In the genomic region with DNA sequence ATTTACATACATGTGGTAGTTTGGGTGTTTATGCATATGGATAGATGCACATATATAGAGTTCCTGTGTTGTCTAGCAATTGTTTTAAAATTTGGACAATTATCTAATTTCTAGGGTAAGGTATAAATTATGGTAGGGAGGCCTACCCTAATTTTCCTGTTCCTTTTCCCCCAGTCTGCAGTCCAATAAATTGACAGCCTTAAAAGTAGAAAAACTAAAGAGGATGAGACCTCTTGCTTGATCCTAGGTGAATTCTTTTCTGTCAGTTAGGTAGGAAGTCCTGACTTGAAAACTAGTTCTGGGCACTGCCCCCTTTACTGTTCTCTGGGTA, we compare ENCODE assay signal across 8 cellular contexts. TPM values are rescaled to one million over a fixed set of nuclear protein-coding genes. Genes with fewer than 3 reads are reported as not detected.
A peak's percentile ranks its signal among the peaks of the same experiment; 100 is the strongest.
DNase-seq lines count a peak whose midpoint lies in the region; ATAC-seq and TF ChIP-seq lines count a peak whose summit lies in the region.

No MANE protein-coding gene starts in this region.

- H3K4me3 Mint-ChIP-seq in activated CD4-positive, alpha-beta T cell treated with anti-CD3 and anti-CD28 coated beads for 36 hours = peak overlapping the region; percentile 93
- H3K4me3 Mint-ChIP-seq in activated T-helper 17 cell treated with anti-CD3 and anti-CD28 coated beads, Interleukin-2, amount 50 U/mL, for 72 hours = peak overlapping the region; percentile 93

- H3K27ac Mint-ChIP-seq in activated CD4-positive, alpha-beta T cell treated with anti-CD3 and anti-CD28 coated beads for 36 hours = peak overlapping the region; percentile 98
- peak overlapping the region; percentile 96 for H3K27ac Mint-ChIP-seq in activated T-helper 17 cell treated with anti-CD3 and anti-CD28 coated beads, Interleukin-2, amount 50 U/mL, for 72 hours

- CTCF ChIA-PET in activated CD4-positive, alpha-beta T cell treated with anti-CD3 and anti-CD28 coated beads for 36 hours (lab: Charles Lee) = interaction anchor here (1.0 to 3.6 kb wide), 7 partner anchors 10 to 358 kb away, joined by 3 to 29 read pairs (median 10); partner anchors contain the start of gene BORCS5

- TF ChIP-seq POLR2A in right lobe of liver (IDR thresholded peaks at IDR 0.05) (no peak), testis (IDR thresholded peaks at IDR 0.05) (no peak)

- DNase-seq in activated CD4-positive, alpha-beta T cell treated with anti-CD3 and anti-CD28 coated beads for 36 hours = no peak
- no peak for DNase-seq in activated CD4-positive, alpha-beta T cell treated with anti-CD3 and anti-CD28 coated beads, Interleukin-2, amount 50 U/mL, for 1 hour
- DNase-seq in right lobe of liver = no peak
- no peak for DNase-seq in testis
- no peak for DNase-seq in left lobe of liver (ENCODE audit: low spot score)
- no peak for DNase-seq in activated CD4-positive, CD25-positive, alpha-beta regulatory T cell treated with anti-CD3 and anti-CD28 coated beads, Interleukin-2, amount 50 U/mL, for 72 hours

- POLR2A ChIA-PET in activated CD4-positive, alpha-beta T cell treated with anti-CD3 and anti-CD28 coated beads for 36 hours (lab: Charles Lee) = interaction anchor here (0.6 to 3.9 kb wide), 5 partner anchors 11 to 358 kb away, joined by 3 to 37 read pairs (median 19); partner anchors contain the start of gene BORCS5

- no peaks in the 10 kb centered on the region for H3K27me3 ChIP-seq in right lobe of liver
- no peaks in the 10 kb centered on the region for H3K27me3 ChIP-seq in testis

- H3K9me3 ChIP-seq in right lobe of liver (no peaks in the 10 kb centered on the region), testis (no peaks in the 10 kb centered on the region)

- no peaks in the 10 kb centered on the region for H3K9me3 Mint-ChIP-seq in activated CD4-positive, alpha-beta T cell treated with anti-CD3 and anti-CD28 coated beads for 36 hours (ENCODE audit: low read depth)
- H3K9me3 Mint-ChIP-seq in activated T-helper 17 cell treated with anti-CD3 and anti-CD28 coated beads, Interleukin-2, amount 50 U/mL, for 72 hours = no peaks in the 10 kb centered on the region

- H3K36me3 Mint-ChIP-seq in activated CD4-positive, alpha-beta T cell treated with anti-CD3 and anti-CD28 coated beads for 36 hours (ENCODE audit: low read depth) = peaks cover 26% of the 10 kb centered on the region
- H3K36me3 Mint-ChIP-seq in activated T-helper 17 cell treated with anti-CD3 and anti-CD28 coated beads, Interleukin-2, amount 50 U/mL, for 72 hours (ENCODE audit: low read depth) = peaks cover 56% of the 10 kb centered on the region

- peak; percentile 7 for ATAC-seq in activated CD4-positive, alpha-beta T cell treated with anti-CD3 and anti-CD28 coated beads for 36 hours
- peak; percentile 36 for ATAC-seq in activated T-helper 17 cell treated with anti-CD3 and anti-CD28 coated beads, Interleukin-2, amount 50 U/mL, for 72 hours (replicated peaks)
- ATAC-seq in right lobe of liver (no peak), GM19452 (IDR thresholded peaks at IDR 0.05; ENCODE audit: unreplicated experiment) (no peak), left lobe of liver (no peak)

- intact Hi-C loops in activated CD4-positive, alpha-beta T cell treated with anti-CD3 and anti-CD28 coated beads for 36 hours (cut with DNase I, micrococcal nuclease) = loop anchor here (2.0 to 10.0 kb wide), 8 partner anchors 14 to 1990 kb away; partner anchors contain the start of genes CREBL2 (in 1 of the 2), DUSP16 (in 1 of the 2) and YBX3 (in 1 of the 2)
- intact Hi-C loops in right lobe of liver (cut with DNase I) (no loop called here), testis (cut with DNase I; ENCODE audit: low total_unique reads) (no loop called here)

- H3K4me1 ChIP-seq in right lobe of liver (peaks cover 0 to 25% (median 7%) of the 10 kb centered on the region in 4 donors), testis (peaks cover 21% of the 10 kb centered on the region)

- TF ChIP-seq CTCF in right lobe of liver (IDR thresholded peaks at IDR 0.05) = no peak
- no peak for TF ChIP-seq CTCF in testis (IDR thresholded peaks at IDR 0.05)

- H3K36me3 ChIP-seq in right lobe of liver = peaks cover 0 to 6% (median 2%) of the 10 kb centered on the region in 4 donors
- H3K36me3 ChIP-seq in testis (ENCODE audit: low read depth, missing control alignments) = no peaks in the 10 kb centered on the region

- peaks cover 43% of the 10 kb centered on the region for H3K4me1 Mint-ChIP-seq in activated CD4-positive, alpha-beta T cell treated with anti-CD3 and anti-CD28 coated beads for 36 hours
- peaks cover 31% of the 10 kb centered on the region for H3K4me1 Mint-ChIP-seq in activated T-helper 17 cell treated with anti-CD3 and anti-CD28 coated beads, Interleukin-2, amount 50 U/mL, for 72 hours

- no peaks in the 10 kb centered on the region for H3K27me3 Mint-ChIP-seq in activated CD4-positive, alpha-beta T cell treated with anti-CD3 and anti-CD28 coated beads for 36 hours
- H3K27me3 Mint-ChIP-seq in activated T-helper 17 cell treated with anti-CD3 and anti-CD28 coated beads, Interleukin-2, amount 50 U/mL, for 72 hours = no peaks in the 10 kb centered on the region

- H3K4me3 ChIP-seq in right lobe of liver = no peak overlapping the region
- H3K4me3 ChIP-seq in testis = no peak overlapping the region

- H3K27ac ChIP-seq in right lobe of liver = peak overlapping the region; percentile 98 to 100 (median 99)
- peak overlapping the region; percentile 95 to 100 for H3K27ac ChIP-seq in testis

RNA-seq across cellular contexts. Expression of gene CDKN1B, which starts 2.1 kb away (rescaled TPM):
- total RNA-seq in activated CD4-positive, alpha-beta T cell treated with anti-CD3 and anti-CD28 coated beads for 36 hours = 10 to 100 TPM; 34.2 to 37.0 TPM
- total RNA-seq in activated T-helper 17 cell treated with anti-CD3 and anti-CD28 coated beads, Interleukin-2, amount 50 U/mL, for 72 hours = 10 to 100 TPM; 41.1 to 95.4 TPM
- total RNA-seq in right lobe of liver (10 to 100 TPM; 18.3 to 28.6 (median 24.5) TPM), testis (10 to 100 TPM; 76.1 to 98.9 TPM), left lobe of liver (25.5 TPM)
- polyA plus RNA-seq in testis (ENCODE audit: insufficient read depth, low read depth, low replicate concordance) = 59.2 TPM

RNA-seq across cellular contexts. Expression of gene GPR19, which starts 19.1 kb away (rescaled TPM):
- total RNA-seq in activated CD4-positive, alpha-beta T cell treated with anti-CD3 and anti-CD28 coated beads for 36 hours = 10 to 100 TPM; 19.4 to 19.8 TPM
- 10 to 100 TPM; 25.2 to 32.7 TPM for total RNA-seq in activated T-helper 17 cell treated with anti-CD3 and anti-CD28 coated beads, Interleukin-2, amount 50 U/mL, for 72 hours
- total RNA-seq in right lobe of liver = under 1 TPM in 1 of 6 experiments, not detected in 5; 0.11 TPM
- 1 to 10 TPM; 2.1 to 2.9 TPM for total RNA-seq in testis
- 4.1 TPM for polyA plus RNA-seq in testis (ENCODE audit: insufficient read depth, low read depth, low replicate concordance)
- 0.18 TPM for total RNA-seq in left lobe of liver

Comparison
In these comparisons a context has a peak if more than half of its experiments do, and no peak if none do; other contexts are left out.
1. ATAC-seq: peak in activated CD4-positive, alpha-beta T cell treated with anti-CD3 and anti-CD28 coated beads for 36 hours (single experiment) and activated T-helper 17 cell treated with anti-CD3 and anti-CD28 coated beads, Interleukin-2, amount 50 U/mL, for 72 hours (single experiment); none in right lobe of liver (0 of 4), GM19452 (single experiment) and left lobe of liver (single experiment).
2. RNA of gene GPR19, which starts 19.1 kb away (total RNA-seq): 25.2 to 32.7 TPM in activated T-helper 17 cell treated with anti-CD3 and anti-CD28 coated beads, Interleukin-2, amount 50 U/mL, for 72 hours and 19.4 to 19.8 TPM in activated CD4-positive, alpha-beta T cell treated with anti-CD3 and anti-CD28 coated beads for 36 hours; 2.1 to 2.9 TPM in testis, 0.18 TPM in left lobe of liver (single experiment) and 0.11 TPM in right lobe of liver; every median in the first group is over 4 times any median in the second.
3. intact Hi-C loops: an anchor here in activated CD4-positive, alpha-beta T cell treated with anti-CD3 and anti-CD28 coated beads for 36 hours (2.0 to 10.0 kb wide); none called in right lobe of liver and testis.